7 cellular contexts compared by ENCODE assay signal in genomic region chr17:43125133-43125966, GRCh38. TPM values are rescaled to one million over a fixed set of nuclear protein-coding genes. Genes with fewer than 3 reads are reported as not detected.
DNase-seq lines count a peak whose midpoint lies in the region; ATAC-seq, FAIRE-seq and TF ChIP-seq lines count a peak whose summit lies in the region.

BRCA1 (minus strand) TSS chr17:43125364; CDS start chr17:43124096, 1,268 bp downstream.

- H3K27me3 ChIP-seq in GM12878 (replicated peaks in 1 of 2; ENCODE audit: control insufficient read depth in 2 of 2, insufficient read depth in 2 of 2, low read length in 1 of 2): no peaks in the 10 kb centered on the region

- H3K36me3 ChIP-seq in GM12878 (ENCODE audit: control insufficient read depth in 2 of 2, insufficient read depth in 2 of 2, low read length in 1 of 2): no peaks in the 10 kb centered on the region

- H3K4me3 ChIP-seq in GM12878: peak within 1 kb of the TSS; percentile 95
- peak within 1 kb of the TSS; percentile 98 for H3K4me3 ChIP-seq in retinal pigment epithelial cell (ENCODE audit: low read length)

- peak within 1 kb of the TSS; percentile 91 for H2AFZ ChIP-seq in GM12878 (ENCODE audit: control insufficient read depth, low read depth, low read length)

- SMC1A ChIA-PET in GM12878 (lab: Charles Lee; ENCODE audit: uncharacterized antibody, unreplicated experiment): interaction anchor here (0.7 to 1.9 kb wide), 4 partner anchors 43 to 101 kb away, joined by 3 to 6 read pairs (median 3); no protein-coding TSS in a partner anchor

- WGBS in GM12878 (ENCODE audit: insufficient coverage, insufficient replicate concordance, low lambda C conversion rate, missing lambda C conversion rate): 7% methylated on average over 38 of the region's 38 CpGs

- H3K27ac ChIP-seq in GM12878 (ENCODE audit: control insufficient read depth, insufficient read depth): peak within 1 kb of the TSS; percentile 88

- FAIRE-seq in GM12878 (lab: Jason Lieb, UNC): peak; percentile 100

- TF ChIP-seq POLR2A in GM12878 (IDR thresholded peaks at IDR 0.05; ENCODE audit: low read depth, low read length): peak; percentile 84

- CTCF ChIA-PET in GM12878 (lab: Yijun Ruan, JAX): interaction anchor here (0.7 to 1.1 kb wide), 2 partner anchors 83 to 101 kb away, joined by 3 read pairs; no protein-coding TSS in a partner anchor

- peak within 1 kb of the TSS; percentile 85 for H3K9ac ChIP-seq in GM12878 (ENCODE audit: control insufficient read depth, insufficient read depth, low read length)

- ATAC-seq in GM18508 (IDR thresholded peaks at IDR 0.05; ENCODE audit: insufficient read depth, unreplicated experiment) (peak; percentile 89), HG03025 (IDR thresholded peaks at IDR 0.05; ENCODE audit: low FRiP score, unreplicated experiment) (peak; percentile 78), GM12878 (peak; percentile 99)

- peaks cover 28% of the 10 kb centered on the region for H3K79me2 ChIP-seq in GM12878 (ENCODE audit: control insufficient read depth, insufficient read depth, low read length)

- POLR2A ChIA-PET in GM12878 (lab: Charles Lee): interaction anchor here (0.5 to 1.0 kb wide), 7 partner anchors 46 to 544 kb away, joined by 3 to 7 read pairs (median 3); partner anchors contain the start of gene NBR1

- TF ChIP-seq RAD21 in GM12878 (IDR thresholded peaks at IDR 0.05; ENCODE audit: insufficient read depth, low read depth, low read length): no peak

- TF ChIP-seq CTCF in GM12878 (IDR thresholded peaks at IDR 0.05 in 2 of 3, conservative IDR thresholded peaks at IDR 0.05 in 1 of 3; ENCODE audit: control insufficient read depth in 2 of 3, extremely low read depth in 1 of 3, insufficient read depth in 1 of 3, low read depth in 3 of 3, low read length in 3 of 3): no peak
- no peak for TF ChIP-seq CTCF in retinal pigment epithelial cell (conservative IDR thresholded peaks at IDR 0.05; ENCODE audit: low read depth, low read length)

- no peaks in the 10 kb centered on the region; the same call in 2 of the 3 replicates for H3K9me3 ChIP-seq in GM12878 (replicated peaks; ENCODE audit: control insufficient read depth, insufficient read depth, low read length)

- RAD21 ChIA-PET in GM12878 (lab: Charles Lee; ENCODE audit: unreplicated experiment): interaction anchor here (0.7 kb wide), 1 partner anchor 44 kb away, joined by 3 read pairs; no protein-coding TSS in a partner anchor

- peaks cover 5% of the 10 kb centered on the region for H3K4me1 ChIP-seq in GM12878 (ENCODE audit: control insufficient read depth, insufficient read depth, low read length)

- no peak for TF ChIP-seq EP300 in GM12878 (IDR thresholded peaks at IDR 0.05; ENCODE audit: borderline replicate concordance in 1 of 2, control insufficient read depth in 1 of 2, low read depth in 2 of 2, low read length in 2 of 2)

- intact Hi-C loops in GM12878 (cut with micrococcal nuclease; ENCODE audit: unreplicated experiment): loop anchor here (1.0 kb wide), 1 partner anchor 46 kb away; the partner anchor contains the start of gene NBR1

- DNase-seq in NCI-H2081 (lab: John Stamatoyannopoulos, UW) (peak; percentile 99 to 100), T1000 (lab: John Stamatoyannopoulos, UW) (peak; percentile 93), GM12878 (ENCODE audit: low read depth, low spot score) (peak; percentile 96), hypothalamus (lab: John Stamatoyannopoulos, UW) (peak; percentile 22 to 94 (median 79)), retinal pigment epithelial cell (ENCODE audit: low read depth) (peak; percentile 97)

- peak within 1 kb of the TSS; percentile 79 for H3K4me2 ChIP-seq in GM12878 (ENCODE audit: control insufficient read depth, insufficient read depth)

- H4K20me1 ChIP-seq in GM12878 (ENCODE audit: control insufficient read depth, insufficient read depth): no peaks in the 10 kb centered on the region

- in situ Hi-C loops in GM12878 (cut with MboI): no loop called here

- BruUV-seq in GM12878 (replicated peaks; lab: Mats Ljungman, UMichigan): no TSS peak

TF ChIP-seq in GM12878, 131 proteins besides CTCF, POLR2A, EP300 and RAD21 (continues in another document):
- TF ChIP-seq CHD2 (IDR thresholded peaks at IDR 0.05; ENCODE audit: borderline replicate concordance, low read depth, low read length) (peak; percentile 84; the same call in 1 of the 2 replicates), TCF3 (IDR thresholded peaks at IDR 0.05; ENCODE audit: borderline replicate concordance, insufficient read depth, low read depth, low read length) (no peak), ZNF207 (IDR thresholded peaks at IDR 0.05; ENCODE audit: borderline replicate concordance) (peak; percentile 29; the same call in 1 of the 2 replicates), KLF5 (IDR thresholded peaks at IDR 0.05; ENCODE audit: partially characterized antibody) (peak; percentile 63), BMI1 (IDR thresholded peaks at IDR 0.05; ENCODE audit: borderline replicate concordance) (peak; percentile 99), ZZZ3 (IDR thresholded peaks at IDR 0.05; ENCODE audit: control insufficient read depth, insufficient read length, low read depth) (no peak), FOXK2 (IDR thresholded peaks at IDR 0.05) (no peak), POLR2AphosphoS5 (IDR thresholded peaks at IDR 0.05; ENCODE audit: low read length) (peak; percentile 90), NFYA (IDR thresholded peaks at IDR 0.05; ENCODE audit: borderline replicate concordance, low read depth, low read length) (peak; percentile 16; the same call in 1 of the 2 replicates), SP1 (IDR thresholded peaks at IDR 0.05; ENCODE audit: low read depth, low read length) (peak; percentile 81), CBFB (IDR thresholded peaks at IDR 0.05; ENCODE audit: low read depth) (peak; percentile 56; the same call in 1 of the 2 replicates), IRF3 (IDR thresholded peaks at IDR 0.05) (0 out of 2 replicates have a peak, but pooled peaks have one; percentile 44), MXI1 (IDR thresholded peaks at IDR 0.05; ENCODE audit: low read depth, low read length) (peak; percentile 100), HCFC1 (IDR thresholded peaks at IDR 0.05; ENCODE audit: low read length) (peak; percentile 71), SIX5 (IDR thresholded peaks at IDR 0.05; ENCODE audit: low read depth, low read length, severe bottlenecking) (peak; percentile 46)
- TF ChIP-seq, protein P1, sequence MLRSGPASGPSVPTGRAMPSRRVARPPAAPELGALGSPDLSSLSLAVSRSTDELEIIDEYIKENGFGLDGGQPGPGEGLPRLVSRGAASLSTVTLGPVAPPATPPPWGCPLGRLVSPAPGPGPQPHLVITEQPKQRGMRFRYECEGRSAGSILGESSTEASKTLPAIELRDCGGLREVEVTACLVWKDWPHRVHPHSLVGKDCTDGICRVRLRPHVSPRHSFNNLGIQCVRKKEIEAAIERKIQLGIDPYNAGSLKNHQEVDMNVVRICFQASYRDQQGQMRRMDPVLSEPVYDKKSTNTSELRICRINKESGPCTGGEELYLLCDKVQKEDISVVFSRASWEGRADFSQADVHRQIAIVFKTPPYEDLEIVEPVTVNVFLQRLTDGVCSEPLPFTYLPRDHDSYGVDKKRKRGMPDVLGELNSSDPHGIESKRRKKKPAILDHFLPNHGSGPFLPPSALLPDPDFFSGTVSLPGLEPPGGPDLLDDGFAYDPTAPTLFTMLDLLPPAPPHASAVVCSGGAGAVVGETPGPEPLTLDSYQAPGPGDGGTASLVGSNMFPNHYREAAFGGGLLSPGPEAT (IDR thresholded peaks at IDR 0.05; ENCODE audit: low read depth): peak; percentile 85
- TF ChIP-seq, protein P2, sequence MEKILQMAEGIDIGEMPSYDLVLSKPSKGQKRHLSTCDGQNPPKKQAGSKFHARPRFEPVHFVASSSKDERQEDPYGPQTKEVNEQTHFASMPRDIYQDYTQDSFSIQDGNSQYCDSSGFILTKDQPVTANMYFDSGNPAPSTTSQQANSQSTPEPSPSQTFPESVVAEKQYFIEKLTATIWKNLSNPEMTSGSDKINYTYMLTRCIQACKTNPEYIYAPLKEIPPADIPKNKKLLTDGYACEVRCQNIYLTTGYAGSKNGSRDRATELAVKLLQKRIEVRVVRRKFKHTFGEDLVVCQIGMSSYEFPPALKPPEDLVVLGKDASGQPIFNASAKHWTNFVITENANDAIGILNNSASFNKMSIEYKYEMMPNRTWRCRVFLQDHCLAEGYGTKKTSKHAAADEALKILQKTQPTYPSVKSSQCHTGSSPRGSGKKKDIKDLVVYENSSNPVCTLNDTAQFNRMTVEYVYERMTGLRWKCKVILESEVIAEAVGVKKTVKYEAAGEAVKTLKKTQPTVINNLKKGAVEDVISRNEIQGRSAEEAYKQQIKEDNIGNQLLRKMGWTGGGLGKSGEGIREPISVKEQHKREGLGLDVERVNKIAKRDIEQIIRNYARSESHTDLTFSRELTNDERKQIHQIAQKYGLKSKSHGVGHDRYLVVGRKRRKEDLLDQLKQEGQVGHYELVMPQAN (conservative IDR thresholded peaks at IDR 0.05): peak; percentile 99

RNA-seq across cellular contexts. Expression of gene BRCA1, which starts in this region (rescaled TPM):
- total RNA-seq in GM12878 (2013; cell fraction: nucleolus; rRNA removed): 79.3 and 94.1 TPM in 2 replicates
- total RNA-seq in GM12878 (2014; rRNA removed): 51.8 and 54.4 TPM in 2 replicates
- 43.1 and 45.7 TPM in 2 replicates for total RNA-seq in GM12878 (2014; rRNA removed; fragmentation: Illumina TruSeq; extraction: Trizol)
- 38.7 and 39.5 TPM in 2 replicates for total RNA-seq in GM12878 (2021)
- polyA plus RNA-seq in GM12878 (2011; ENCODE audit: low read depth): 17.3 TPM
- 43.6 and 56.6 TPM in 2 replicates for polyA plus RNA-seq in GM12878 (2011; rRNA removed)
- 40.6 and 44.7 TPM in 2 replicates for polyA plus RNA-seq in GM12878 (2011; cell fraction: cytosol; rRNA removed)
- polyA plus RNA-seq in GM12878 (2011; cell fraction: nucleus; rRNA removed): 39.7 and 52.4 TPM in 2 replicates
- polyA plus RNA-seq in GM12878 (2012): 21.4 and 22.0 TPM in 2 replicates
- 44.8 and 45.1 TPM in 2 replicates for polyA plus RNA-seq in GM12878 (2014; fragmentation: Illumina TruSeq; extraction: Trizol)
- 10 to 100 TPM; 16.8 to 17.4 TPM for polyA plus RNA-seq in GM12878 (2014; fragmentation: Nextera tagmentation; extraction: Ambion mirVana)
- 32.1 and 40.2 TPM in 2 replicates for polyA plus RNA-seq in GM12878 (2014; rRNA removed)
- 10 to 100 TPM; 54.9 to 71.2 TPM for polyA plus RNA-seq in GM12878 (2016; fragmentation: Nextera tagmentation; extraction: Ambion mirVana)
- polyA minus RNA-seq in GM12878 (2011; rRNA and poly(A)+ RNA removed): 101 and 103 TPM in 2 replicates
- polyA minus RNA-seq in GM12878 (2011; cell fraction: cytosol; rRNA and poly(A)+ RNA removed): 28.6 and 37.5 TPM in 2 replicates
- 35.7 and 52.9 TPM in 2 replicates for polyA minus RNA-seq in GM12878 (2011; cell fraction: nucleus; rRNA and poly(A)+ RNA removed)

Comparison
In these comparisons a context has a peak if more than half of its experiments do, and no peak if none do; other contexts are left out.
1. Peak in every context shown above with its lines: DNase-seq, ATAC-seq, H3K4me3 ChIP-seq and H3K27ac ChIP-seq.